ENCODE assay signal across 18 cellular contexts in genomic region chr17:48144976-48145798, GRCh38. TPM values are rescaled to one million over a fixed set of nuclear protein-coding genes. Genes with fewer than 3 reads are reported as not detected.
DNase-seq lines count a peak whose midpoint lies in the region; ATAC-seq, FAIRE-seq and TF ChIP-seq lines count a peak whose summit lies in the region.
"Had no signal": no experiment of that assay in that cellular context is flagged by ENCODE, and none has a peak within 500 bp of the region (broad histone marks: within the 10 kb centered on the region; RNA-seq: fewer than 3 reads in every experiment).

No MANE protein-coding gene starts in this region.

- no peak for TF ChIP-seq EP300 in esophagus muscularis mucosa (IDR thresholded peaks at IDR 0.05)

- H3K36me3 Mint-ChIP-seq in natural killer cell: no peaks in the 10 kb centered on the region
- no peaks in the 10 kb centered on the region for H3K36me3 Mint-ChIP-seq in natural killer cell treated with Interleukin-12 subunit alpha and Interleukin-12 subunit beta and Interleukin-15 and Interleukin-18, amount 100 ng/mL, for 72 hours

- no peak for TF ChIP-seq CTCF in natural killer cell (IDR thresholded peaks at IDR 0.05)
- 0 out of 2 replicates have a peak, but pooled peaks have one; percentile 22 for TF ChIP-seq CTCF in WERI-Rb-1 (IDR thresholded peaks at IDR 0.05; ENCODE audit: low read depth, low read length)
- no peak for TF ChIP-seq CTCF in esophagus muscularis mucosa (IDR thresholded peaks at IDR 0.05)

- no peak overlapping the region for H3K4me3 Mint-ChIP-seq in natural killer cell
- H3K4me3 Mint-ChIP-seq in natural killer cell treated with Interleukin-12 subunit alpha and Interleukin-12 subunit beta and Interleukin-15 and Interleukin-18, amount 100 ng/mL, for 72 hours: no peak overlapping the region

- H3K9me3 ChIP-seq in WERI-Rb-1 (ENCODE audit: severe bottlenecking) (no peaks in the 10 kb centered on the region), esophagus muscularis mucosa (no peaks in the 10 kb centered on the region)
- H3K9me3 ChIP-seq: BLaER1 had no signal

- no peaks in the 10 kb centered on the region for H3K4me1 ChIP-seq in esophagus muscularis mucosa

- H3K27me3 Mint-ChIP-seq in natural killer cell (ENCODE audit: low read depth in 2 of 2): no peaks in the 10 kb centered on the region
- H3K27me3 Mint-ChIP-seq in natural killer cell treated with Interleukin-12 subunit alpha and Interleukin-12 subunit beta and Interleukin-15 and Interleukin-18, amount 100 ng/mL, for 72 hours: no peaks in the 10 kb centered on the region

- 94% methylated on average over 3 of the region's 3 CpGs for WGBS in esophagus muscularis mucosa

- H3K27ac ChIP-seq in WERI-Rb-1 (peak overlapping the region; percentile 70), esophagus muscularis mucosa (replicated peaks in 1 of 4) (no peak overlapping the region)
- H3K27ac ChIP-seq: BLaER1, GM23248, HL-60, KMS-11, PC-9 had no signal

- H3K4me3 ChIP-seq in WERI-Rb-1 (ENCODE audit: low read depth, low read length) (no peak overlapping the region; the same call in 1 of the 2 replicates), esophagus muscularis mucosa (no peak overlapping the region)
- H3K4me3 ChIP-seq: BLaER1, GM23248, PC-9 had no signal

- CTCF ChIA-PET in HEK293T (lab: Yijun Ruan, JAX): interaction anchor here (0.5 to 0.6 kb wide), 2 partner anchors 21 to 30 kb away, joined by 3 read pairs; no protein-coding TSS in a partner anchor

- no peak for ATAC-seq in natural killer cell
- ATAC-seq in natural killer cell treated with Interleukin-12 subunit alpha and Interleukin-12 subunit beta and Interleukin-15 and Interleukin-18, amount 100 ng/mL, for 72 hours: no peak
- no peak for ATAC-seq in HG03108 (IDR thresholded peaks at IDR 0.05; ENCODE audit: unreplicated experiment)
- ATAC-seq: HCT116 had no signal

- H3K27ac Mint-ChIP-seq in natural killer cell: peak overlapping the region; percentile 16 to 21
- H3K27ac Mint-ChIP-seq in natural killer cell treated with Interleukin-12 subunit alpha and Interleukin-12 subunit beta and Interleukin-15 and Interleukin-18, amount 100 ng/mL, for 72 hours: peak overlapping the region in 1 of 2 donors; percentile 32

- H3K4me1 Mint-ChIP-seq in natural killer cell: peaks cover 3 to 18% of the 10 kb centered on the region in 2 donors
- peaks cover 3 to 5% of the 10 kb centered on the region in 2 donors for H3K4me1 Mint-ChIP-seq in natural killer cell treated with Interleukin-12 subunit alpha and Interleukin-12 subunit beta and Interleukin-15 and Interleukin-18, amount 100 ng/mL, for 72 hours (ENCODE audit: low read depth in 2 of 2)

- DNase-seq in natural killer cell (no peak), HEK293T (ENCODE audit: extremely low spot score) (no peak), WERI-Rb-1 (peak; percentile 89), esophagus muscularis mucosa (ENCODE audit: extremely low spot score) (no peak), NCI-H524 treated with DMSO at 0.1 percent for 48 hours (lab: John Stamatoyannopoulos, UW) (no peak), RCC 7860 (ENCODE audit: low spot score) (no peak)
- DNase-seq in natural killer cell treated with Interleukin-12 subunit alpha and Interleukin-12 subunit beta and Interleukin-15 and Interleukin-18, amount 100 ng/mL, for 72 hours (ENCODE audit: low spot score): no peak
- DNase-seq: DMS 273 treated with DMSO at 0.1 percent for 48 hours, DND-41, GM23248, NCI-H1436 treated with DMSO at 0.1 percent for 48 hours, NCI-H510A had no signal

- POLR2A ChIA-PET in HEK293T (lab: Yijun Ruan, JAX): no interaction called here

- no peaks in the 10 kb centered on the region for H3K9me3 Mint-ChIP-seq in natural killer cell
- H3K9me3 Mint-ChIP-seq in natural killer cell treated with Interleukin-12 subunit alpha and Interleukin-12 subunit beta and Interleukin-15 and Interleukin-18, amount 100 ng/mL, for 72 hours: no peaks in the 10 kb centered on the region

- H3K36me3 ChIP-seq in WERI-Rb-1 (no peaks in the 10 kb centered on the region), esophagus muscularis mucosa (no peaks in the 10 kb centered on the region)
- H3K36me3 ChIP-seq: BLaER1 had no signal

- intact Hi-C loops in natural killer cell (cut with micrococcal nuclease): no loop called here
- intact Hi-C loops in esophagus muscularis mucosa (cut with DNase I): no loop called here

- no peak for TF ChIP-seq POLR2A in esophagus muscularis mucosa (IDR thresholded peaks at IDR 0.05; ENCODE audit: low read depth)

- no peaks in the 10 kb centered on the region for H3K27me3 ChIP-seq in WERI-Rb-1 (ENCODE audit: insufficient read depth, low read depth, severe bottlenecking)
- H3K27me3 ChIP-seq in esophagus muscularis mucosa: peaks cover 0 to 91% (median 13%) of the 10 kb centered on the region in 4 donors

- FAIRE-seq in RCC 7860 (lab: Jason Lieb, UNC): no peak

TF ChIP-seq in HEK293T, 16 proteins besides CTCF, POLR2A, EP300 and RAD21:
- TF ChIP-seq ZNF384 (IDR thresholded peaks at IDR 0.05) (peak; percentile 86), TARDBP (IDR thresholded peaks at IDR 0.05) (no peak), NFRKB (IDR thresholded peaks at IDR 0.05) (no peak), SP1 (IDR thresholded peaks at IDR 0.05) (no peak), PKNOX1 (IDR thresholded peaks at IDR 0.05) (peak; percentile 18; the same call in 1 of the 2 replicates), ARNT (IDR thresholded peaks at IDR 0.05) (no peak)
TF ChIP-seq in HEK293T: peak in this region for 2.

RNA-seq across cellular contexts. Expression of gene SNX11, which starts 37.6 kb away (rescaled TPM):
- total RNA-seq in natural killer cell (10 to 100 TPM; 22.4 to 43.2 (median 33.2) TPM), esophagus muscularis mucosa (10 to 100 TPM; 16.1 to 22.0 (median 20.3) TPM)
- 100 to 1,000 TPM in 1 of 2 donors, 10 to 100 TPM in 1; 82.2 to 164 TPM for total RNA-seq in natural killer cell treated with Interleukin-12 subunit alpha and Interleukin-12 subunit beta and Interleukin-15 and Interleukin-18, amount 100 ng/mL, for 72 hours

RNA-seq across cellular contexts. Expression of gene CBX1, which starts 43.9 kb away (rescaled TPM):
- total RNA-seq in natural killer cell (10 to 100 TPM; 16.9 to 25.4 (median 22.6) TPM), esophagus muscularis mucosa (10 to 100 TPM; 32.1 to 59.5 (median 39.7) TPM)
- total RNA-seq in natural killer cell treated with Interleukin-12 subunit alpha and Interleukin-12 subunit beta and Interleukin-15 and Interleukin-18, amount 100 ng/mL, for 72 hours: 10 to 100 TPM; 51.8 to 58.5 TPM
